In the genomic region with DNA sequence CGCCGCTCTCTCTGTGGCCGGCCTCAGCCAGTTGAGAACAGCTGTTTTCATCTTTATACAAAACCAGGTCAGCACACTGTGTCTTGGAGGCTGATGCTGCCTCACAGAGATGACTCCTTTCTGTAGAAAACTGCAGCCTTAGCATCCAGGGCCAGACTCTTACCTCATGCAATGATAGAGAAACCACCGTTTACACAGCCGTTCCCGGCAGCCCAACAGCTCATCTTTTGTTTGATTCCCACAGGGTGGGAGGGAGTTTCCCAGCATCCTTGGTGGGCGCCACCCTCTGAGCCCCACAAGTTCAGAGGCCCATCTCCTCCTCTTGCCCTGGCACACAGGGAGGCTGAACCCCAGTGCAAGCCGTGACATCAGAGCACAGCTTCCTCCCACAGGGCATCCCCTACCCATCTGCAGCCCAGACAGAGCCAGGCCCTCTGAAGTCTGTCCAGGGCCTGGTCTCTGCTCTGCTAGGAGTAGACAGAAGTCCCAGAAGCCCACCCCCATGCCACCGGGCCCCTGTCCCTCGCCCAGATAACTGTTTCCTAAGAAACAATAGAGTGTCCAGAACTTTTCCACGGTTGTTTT, we compare ENCODE assay signal across 13 cellular contexts.
DNase-seq lines count a peak whose midpoint lies in the region; ATAC-seq lines count a peak whose summit lies in the region.
"Had no signal": no experiment of that assay in that cellular context is flagged by ENCODE, and none has a peak within 500 bp of the region (broad histone marks: within the 10 kb centered on the region; RNA-seq: fewer than 3 reads in every experiment).

No MANE protein-coding gene starts in this region.

- no peaks in the 10 kb centered on the region for H3K4me1 Mint-ChIP-seq in activated CD4-positive, alpha-beta memory T cell treated with anti-CD3 and anti-CD28 coated beads, Interleukin-2, amount 10 ng/mL, durations not matched to agents 7 days and 5 days
- H3K4me1 Mint-ChIP-seq in activated CD4-positive, alpha-beta memory T cell treated with anti-CD3 and anti-CD28 coated beads for 36 hours (ENCODE audit: low read depth), result no peaks in the 10 kb centered on the region
- no peaks in the 10 kb centered on the region for H3K4me1 Mint-ChIP-seq in activated naive CD8-positive, alpha-beta T cell treated with anti-CD3 and anti-CD28 coated beads for 36 hours
- H3K4me1 Mint-ChIP-seq: activated naive CD4-positive, alpha-beta T cell treated with anti-CD3 and anti-CD28 coated beads, Interleukin-2, amount 10 ng/mL, durations not matched to agents 7 days and 5 days had no signal

- no peak overlapping the region for H3K4me3 Mint-ChIP-seq in activated CD4-positive, alpha-beta memory T cell treated with anti-CD3 and anti-CD28 coated beads, Interleukin-2, amount 10 ng/mL, durations not matched to agents 7 days and 5 days
- H3K4me3 Mint-ChIP-seq in activated CD4-positive, alpha-beta memory T cell treated with anti-CD3 and anti-CD28 coated beads for 36 hours, result no peak overlapping the region
- no peak overlapping the region for H3K4me3 Mint-ChIP-seq in activated naive CD8-positive, alpha-beta T cell treated with anti-CD3 and anti-CD28 coated beads for 36 hours
- H3K4me3 Mint-ChIP-seq: activated naive CD4-positive, alpha-beta T cell treated with anti-CD3 and anti-CD28 coated beads, Interleukin-2, amount 10 ng/mL, durations not matched to agents 7 days and 5 days; natural killer cell treated with Interleukin-12 subunit alpha and Interleukin-12 subunit beta and Interleukin-15 and Interleukin-18, amount 100 ng/mL, for 72 hours had no signal

- peak overlapping the region; percentile 23 for H2AFZ ChIP-seq in neuron (ENCODE audit: low read depth, low read length)

- ATAC-seq in Right ventricle myocardium inferior, result peak; percentile 87
- ATAC-seq: A549; natural killer cell treated with Interleukin-12 subunit alpha and Interleukin-12 subunit beta and Interleukin-15 and Interleukin-18, amount 100 ng/mL, for 72 hours had no signal

- peaks cover 9% of the 10 kb centered on the region for H3K27me3 Mint-ChIP-seq in activated CD4-positive, alpha-beta memory T cell treated with anti-CD3 and anti-CD28 coated beads, Interleukin-2, amount 10 ng/mL, durations not matched to agents 7 days and 5 days
- H3K27me3 Mint-ChIP-seq in activated CD4-positive, alpha-beta memory T cell treated with anti-CD3 and anti-CD28 coated beads for 36 hours, result peaks cover 4% of the 10 kb centered on the region
- H3K27me3 Mint-ChIP-seq in activated naive CD8-positive, alpha-beta T cell treated with anti-CD3 and anti-CD28 coated beads for 36 hours, result no peaks in the 10 kb centered on the region

- POLR2A ChIA-PET in activated CD4-positive, alpha-beta memory T cell treated with anti-CD3 and anti-CD28 coated beads, Interleukin-2, amount 10 ng/mL, durations not matched to agents 7 days and 5 days (lab: Charles Lee), result no interaction called here
- POLR2A ChIA-PET in activated CD4-positive, alpha-beta memory T cell treated with anti-CD3 and anti-CD28 coated beads for 36 hours (lab: Charles Lee), result no interaction called here

- H3K9me3 Mint-ChIP-seq in activated CD4-positive, alpha-beta memory T cell treated with anti-CD3 and anti-CD28 coated beads, Interleukin-2, amount 10 ng/mL, durations not matched to agents 7 days and 5 days, result no peaks in the 10 kb centered on the region
- H3K9me3 Mint-ChIP-seq in activated CD4-positive, alpha-beta memory T cell treated with anti-CD3 and anti-CD28 coated beads for 36 hours, result no peaks in the 10 kb centered on the region
- no peaks in the 10 kb centered on the region for H3K9me3 Mint-ChIP-seq in activated naive CD8-positive, alpha-beta T cell treated with anti-CD3 and anti-CD28 coated beads for 36 hours
- H3K9me3 Mint-ChIP-seq: activated naive CD4-positive, alpha-beta T cell treated with anti-CD3 and anti-CD28 coated beads, Interleukin-2, amount 10 ng/mL, durations not matched to agents 7 days and 5 days; natural killer cell treated with Interleukin-12 subunit alpha and Interleukin-12 subunit beta and Interleukin-15 and Interleukin-18, amount 100 ng/mL, for 72 hours had no signal

- no peaks in the 10 kb centered on the region for H3K36me3 Mint-ChIP-seq in activated CD4-positive, alpha-beta memory T cell treated with anti-CD3 and anti-CD28 coated beads, Interleukin-2, amount 10 ng/mL, durations not matched to agents 7 days and 5 days (ENCODE audit: low read depth)
- no peaks in the 10 kb centered on the region for H3K36me3 Mint-ChIP-seq in activated CD4-positive, alpha-beta memory T cell treated with anti-CD3 and anti-CD28 coated beads for 36 hours
- no peaks in the 10 kb centered on the region for H3K36me3 Mint-ChIP-seq in activated naive CD8-positive, alpha-beta T cell treated with anti-CD3 and anti-CD28 coated beads for 36 hours
- H3K36me3 Mint-ChIP-seq: activated naive CD4-positive, alpha-beta T cell treated with anti-CD3 and anti-CD28 coated beads, Interleukin-2, amount 10 ng/mL, durations not matched to agents 7 days and 5 days; natural killer cell treated with Interleukin-12 subunit alpha and Interleukin-12 subunit beta and Interleukin-15 and Interleukin-18, amount 100 ng/mL, for 72 hours had no signal

- no peaks in the 10 kb centered on the region for H3K27me3 ChIP-seq in neuron (ENCODE audit: insufficient read depth, low read length)

- H3K4me1 ChIP-seq in neuron (ENCODE audit: insufficient read depth, low read length), result peaks cover 20% of the 10 kb centered on the region
- H3K4me1 ChIP-seq: A549 had no signal

- intact Hi-C loops in activated CD4-positive, alpha-beta memory T cell treated with anti-CD3 and anti-CD28 coated beads for 36 hours (cut with micrococcal nuclease), result no loop called here
- intact Hi-C loops in Right ventricle myocardium inferior (cut with DNase I), result no loop called here

- CTCF ChIA-PET in activated CD4-positive, alpha-beta memory T cell treated with anti-CD3 and anti-CD28 coated beads, Interleukin-2, amount 10 ng/mL, durations not matched to agents 7 days and 5 days (lab: Charles Lee), result interaction anchor here (0.6 to 6.6 kb wide), 3 partner anchors 13 to 234 kb away, joined by 3 to 66 read pairs (median 5); no protein-coding TSS in a partner anchor
- CTCF ChIA-PET in activated CD4-positive, alpha-beta memory T cell treated with anti-CD3 and anti-CD28 coated beads for 36 hours (lab: Charles Lee), result interaction anchor here (0.5 to 1.4 kb wide), 4 partner anchors 9 to 234 kb away, joined by 3 to 9 read pairs (median 4); no protein-coding TSS in a partner anchor

- no peaks in the 10 kb centered on the region for H3K36me3 ChIP-seq in neuron (ENCODE audit: insufficient read depth, low read length)

- no peaks in the 10 kb centered on the region for H3K9me3 ChIP-seq in neuron (ENCODE audit: low read length)
- H3K9me3 ChIP-seq: A549 had no signal

- no peak overlapping the region for H3K27ac Mint-ChIP-seq in activated CD4-positive, alpha-beta memory T cell treated with anti-CD3 and anti-CD28 coated beads, Interleukin-2, amount 10 ng/mL, durations not matched to agents 7 days and 5 days
- no peak overlapping the region for H3K27ac Mint-ChIP-seq in activated CD4-positive, alpha-beta memory T cell treated with anti-CD3 and anti-CD28 coated beads for 36 hours
- H3K27ac Mint-ChIP-seq in activated naive CD8-positive, alpha-beta T cell treated with anti-CD3 and anti-CD28 coated beads for 36 hours, result no peak overlapping the region
- H3K27ac Mint-ChIP-seq: activated naive CD4-positive, alpha-beta T cell treated with anti-CD3 and anti-CD28 coated beads, Interleukin-2, amount 10 ng/mL, durations not matched to agents 7 days and 5 days; natural killer cell treated with Interleukin-12 subunit alpha and Interleukin-12 subunit beta and Interleukin-15 and Interleukin-18, amount 100 ng/mL, for 72 hours had no signal

- no peak overlapping the region for H3K4me3 ChIP-seq in neuron (ENCODE audit: low read length)
- H3K4me3 ChIP-seq: A549 had no signal

- peak; percentile 1 for DNase-seq in activated CD4-positive, alpha-beta memory T cell treated with anti-CD3 and anti-CD28 coated beads, Interleukin-2, amount 10 ng/mL, durations not matched to agents 7 days and 5 days
- DNase-seq in activated CD4-positive, alpha-beta memory T cell treated with anti-CD3 and anti-CD28 coated beads for 36 hours, result no peak
- no peak for DNase-seq in Right ventricle myocardium inferior (ENCODE audit: missing footprints)
- DNase-seq in ureter (ENCODE audit: low spot score), result peak; percentile 58
- DNase-seq in NCI-H1436 (lab: John Stamatoyannopoulos, UW), result no peak
- no peak for DNase-seq in activated naive CD8-positive, alpha-beta T cell treated with anti-CD3 and anti-CD28 coated beads for 36 hours
- no peak for DNase-seq in activated CD4-positive, alpha-beta T cell treated with anti-CD3 and anti-CD28 coated beads for 1 hour
- DNase-seq: activated naive CD4-positive, alpha-beta T cell treated with anti-CD3 and anti-CD28 coated beads, Interleukin-2, amount 10 ng/mL, durations not matched to agents 7 days and 5 days; foreskin melanocyte; GF-D8 had no signal

Comparison
In these comparisons a context has a peak if more than half of its experiments do, and no peak if none do; other contexts are left out.
1. DNase-seq: peak in activated CD4-positive, alpha-beta memory T cell treated with anti-CD3 and anti-CD28 coated beads, Interleukin-2, amount 10 ng/mL, durations not matched to agents 7 days and 5 days (single experiment) and ureter (single experiment); none in activated CD4-positive, alpha-beta memory T cell treated with anti-CD3 and anti-CD28 coated beads for 36 hours (single experiment), Right ventricle myocardium inferior (single experiment), NCI-H1436 (single experiment), activated naive CD8-positive, alpha-beta T cell treated with anti-CD3 and anti-CD28 coated beads for 36 hours (single experiment) and activated CD4-positive, alpha-beta T cell treated with anti-CD3 and anti-CD28 coated beads for 1 hour (single experiment).